8 cellular contexts compared by ENCODE assay signal in genomic region chr1:28668956-28669719, GRCh38. TPM values are rescaled to one million over a fixed set of nuclear protein-coding genes. Genes with fewer than 3 reads are reported as not detected.
DNase-seq lines count a peak whose midpoint lies in the region; ATAC-seq, FAIRE-seq and TF ChIP-seq lines count a peak whose summit lies in the region.

No MANE protein-coding gene starts in this region.

- peak overlapping the region; percentile 95 for H3K27ac Mint-ChIP-seq in CD8-positive, alpha-beta T cell
- peak overlapping the region; percentile 99 for H3K27ac Mint-ChIP-seq in osteocyte (ENCODE audit: unreplicated experiment)

- H3K9me3 Mint-ChIP-seq in CD8-positive, alpha-beta T cell, result no peaks in the 10 kb centered on the region
- no peaks in the 10 kb centered on the region for H3K9me3 Mint-ChIP-seq in osteocyte (ENCODE audit: unreplicated experiment)

- H3K9me3 ChIP-seq in CD8-positive, alpha-beta T cell (ENCODE audit: low read length), result no peaks in the 10 kb centered on the region
- no peaks in the 10 kb centered on the region for H3K9me3 ChIP-seq in upper lobe of left lung

- intact Hi-C loops in CD8-positive, alpha-beta T cell (cut with DNase I, micrococcal nuclease), result loop anchor here (1.0 to 5.0 kb wide), 10 partner anchors 21 to 512 kb away; partner anchors contain the start of genes RNU11 (in 2 of the 2), TAF12 (in 2 of the 2), YTHDF2 (in 2 of the 2) and MED18 (in 1 of the 2)

- TF ChIP-seq POLR2A in upper lobe of left lung (IDR thresholded peaks at IDR 0.05), result peak in 2 of 4 donors; percentile 34 to 44

- CTCF ChIA-PET in CD8-positive, alpha-beta T cell (lab: Charles Lee), result interaction anchor here (1.0 to 3.6 kb wide), 4 partner anchors 20 to 68 kb away, joined by 3 to 23 read pairs (median 6); partner anchors contain the start of genes RNU11, TAF12 and YTHDF2

- 1 to 2% methylated on average over 17 to 18 of the region's 63 CpGs for WGBS in upper lobe of left lung, 2 donors

- H3K36me3 ChIP-seq in CD8-positive, alpha-beta T cell (ENCODE audit: insufficient read depth, low read length), result no peaks in the 10 kb centered on the region
- no peaks in the 10 kb centered on the region for H3K36me3 ChIP-seq in upper lobe of left lung

- ATAC-seq in CD8-positive, alpha-beta T cell, result peak; percentile 75
- peak; percentile 59 for ATAC-seq in GM19351 (IDR thresholded peaks at IDR 0.05; ENCODE audit: unreplicated experiment)
- ATAC-seq in HG03460 (IDR thresholded peaks at IDR 0.05; ENCODE audit: unreplicated experiment), result peak; percentile 52
- ATAC-seq in foreskin keratinocyte, result peak; percentile 53
- peak; percentile 68 to 89 for ATAC-seq in upper lobe of left lung (ENCODE audit: low FRiP score in 2 of 2)

- TF ChIP-seq CTCF in CD8-positive, alpha-beta T cell (IDR thresholded peaks at IDR 0.05), result no peak
- no peak for TF ChIP-seq CTCF in foreskin keratinocyte (conservative IDR thresholded peaks at IDR 0.05)
- TF ChIP-seq CTCF in osteocyte (IDR thresholded peaks at IDR 0.05), result no peak
- TF ChIP-seq CTCF in upper lobe of left lung (IDR thresholded peaks at IDR 0.05), result no peak

- POLR2A ChIA-PET in CD8-positive, alpha-beta T cell (lab: Charles Lee), result interaction anchor here (0.5 to 4.6 kb wide), 12 partner anchors 17 to 513 kb away, joined by 3 to 76 read pairs (median 6); partner anchors contain the start of genes RCC1, RNU11, SRSF4 and TAF12

- FAIRE-seq in RCC 7860 (lab: Jason Lieb, UNC), result no peak

- H3K4me1 Mint-ChIP-seq in CD8-positive, alpha-beta T cell (ENCODE audit: low read depth), result peaks cover 22% of the 10 kb centered on the region
- peaks cover 18% of the 10 kb centered on the region for H3K4me1 Mint-ChIP-seq in osteocyte (ENCODE audit: unreplicated experiment)

- H3K4me3 Mint-ChIP-seq in CD8-positive, alpha-beta T cell, result peak overlapping the region; percentile 90
- H3K4me3 Mint-ChIP-seq in osteocyte (ENCODE audit: unreplicated experiment), result peak overlapping the region; percentile 92

- peaks cover 11% of the 10 kb centered on the region for H3K36me3 Mint-ChIP-seq in CD8-positive, alpha-beta T cell
- H3K36me3 Mint-ChIP-seq in osteocyte (ENCODE audit: unreplicated experiment), result peaks cover 3% of the 10 kb centered on the region

- DNase-seq in CD8-positive, alpha-beta T cell, result peak; percentile 23 to 83 (median 62)
- peak; percentile 7 for DNase-seq in RCC 7860 (ENCODE audit: low spot score)
- peak; percentile 75 for DNase-seq in activated gamma-delta T cell (lab: John Stamatoyannopoulos, UW)
- peak in 1 of 2 donors; percentile 41 for DNase-seq in foreskin keratinocyte
- DNase-seq in osteocyte (ENCODE audit: extremely low spot score, unreplicated experiment), result peak; percentile 86
- peak; percentile 37 to 95 for DNase-seq in upper lobe of left lung

- peak overlapping the region; percentile 73 for H3K4me3 ChIP-seq in CD8-positive, alpha-beta T cell (ENCODE audit: low read depth, low read length)
- peak overlapping the region; percentile 89 to 99 (median 97) for H3K4me3 ChIP-seq in upper lobe of left lung

- H3K27me3 Mint-ChIP-seq in CD8-positive, alpha-beta T cell (ENCODE audit: low read depth), result no peaks in the 10 kb centered on the region
- no peaks in the 10 kb centered on the region for H3K27me3 Mint-ChIP-seq in osteocyte (ENCODE audit: unreplicated experiment)

- H3K4me1 ChIP-seq in CD8-positive, alpha-beta T cell (ENCODE audit: insufficient read depth, low read length), result peaks cover 9% of the 10 kb centered on the region
- no peaks in the 10 kb centered on the region for H3K4me1 ChIP-seq in foreskin keratinocyte
- H3K4me1 ChIP-seq in upper lobe of left lung, result peaks cover 11 to 25% (median 14%) of the 10 kb centered on the region in 4 donors

- H3K27ac ChIP-seq in CD8-positive, alpha-beta T cell (ENCODE audit: low read depth, low read length), result peak overlapping the region; percentile 81
- H3K27ac ChIP-seq in foreskin keratinocyte, result peak overlapping the region; percentile 87
- peak overlapping the region; percentile 97 to 100 (median 99) for H3K27ac ChIP-seq in upper lobe of left lung

- H3K27me3 ChIP-seq in CD8-positive, alpha-beta T cell (ENCODE audit: insufficient read depth, low read length), result no peaks in the 10 kb centered on the region
- H3K27me3 ChIP-seq in foreskin keratinocyte, result no peaks in the 10 kb centered on the region
- no peaks in the 10 kb centered on the region for H3K27me3 ChIP-seq in upper lobe of left lung

- TF ChIP-seq EP300 in upper lobe of left lung (IDR thresholded peaks at IDR 0.05), result no peak

RNA-seq across cellular contexts. Expression of gene GMEB1, which starts 0.6 kb away (rescaled TPM):
- 10 to 100 TPM; 12.9 to 13.6 TPM for total RNA-seq in CD8-positive, alpha-beta T cell
- total RNA-seq in foreskin keratinocyte (12.7 and 13.4 TPM in 2 replicates), osteocyte (17.1 and 17.9 TPM in 2 replicates), upper lobe of left lung (10 to 100 TPM in 4 of 6 donors, 1 to 10 TPM in 2; 7.3 to 14.3 (median 10.5) TPM)
- polyA plus RNA-seq in foreskin keratinocyte, result 5.4 and 6.1 TPM in 2 replicates

RNA-seq across cellular contexts. Expression of gene RNU11, which starts 20.7 kb away (rescaled TPM):
- not detected for total RNA-seq in CD8-positive, alpha-beta T cell
- total RNA-seq in foreskin keratinocyte (not detected in 2 replicates), osteocyte (not detected in 2 replicates), upper lobe of left lung (not detected)
- not detected in 2 replicates for polyA plus RNA-seq in foreskin keratinocyte

RNA-seq across cellular contexts. Expression of gene TAF12, which starts 26.3 kb away (rescaled TPM):
- total RNA-seq in CD8-positive, alpha-beta T cell, result 1 to 10 TPM; 7.7 to 8.5 TPM
- total RNA-seq in foreskin keratinocyte, result 27.5 and 27.6 TPM in 2 replicates
- 26.5 and 30.4 TPM in 2 replicates for polyA plus RNA-seq in foreskin keratinocyte
- total RNA-seq in osteocyte, result 21.7 and 22.6 TPM in 2 replicates
- 10 to 100 TPM; 10.9 to 24.1 (median 19.6) TPM for total RNA-seq in upper lobe of left lung
